In genomic region chr2:23452853-23453420, GRCh38 we compare ENCODE assay signal across 8 cellular contexts.
DNase-seq lines count a peak whose midpoint lies in the region; ATAC-seq and TF ChIP-seq lines count a peak whose summit lies in the region.

No MANE protein-coding gene starts in this region.

- no peaks in the 10 kb centered on the region for H3K9me3 Mint-ChIP-seq in activated naive CD8-positive, alpha-beta T cell (ENCODE audit: low read depth)

- TF ChIP-seq EP300 in sigmoid colon (IDR thresholded peaks at IDR 0.05) = peak in 1 of 4 donors; percentile 56

- intact Hi-C loops in sigmoid colon (cut with DNase I) = loop anchor here (5.0 kb wide), 1 partner anchor 66 kb away; the partner anchor contains the start of gene KLHL29

- POLR2A ChIA-PET in HEK293T (lab: Yijun Ruan, JAX) = no interaction called here

- H3K36me3 Mint-ChIP-seq in activated naive CD8-positive, alpha-beta T cell = no peaks in the 10 kb centered on the region

- H3K27ac ChIP-seq in HL-60 (replicated peaks) (peak overlapping the region; percentile 56), sigmoid colon (peak overlapping the region; percentile 57 to 77 (median 68))

- H3K27me3 Mint-ChIP-seq in activated naive CD8-positive, alpha-beta T cell = peaks cover 9% of the 10 kb centered on the region

- no peak for TF ChIP-seq POLR2A in sigmoid colon (IDR thresholded peaks at IDR 0.05)

- no peaks in the 10 kb centered on the region for H3K27me3 ChIP-seq in HL-60 (ENCODE audit: insufficient read depth, poor library complexity, severe bottlenecking)
- no peaks in the 10 kb centered on the region for H3K27me3 ChIP-seq in sigmoid colon

- H3K36me3 ChIP-seq in sigmoid colon = no peaks in the 10 kb centered on the region

- peaks cover 34% of the 10 kb centered on the region for H3K4me1 Mint-ChIP-seq in activated naive CD8-positive, alpha-beta T cell (ENCODE audit: low read depth)

- TF ChIP-seq CTCF in HL-60 (IDR thresholded peaks at IDR 0.05; ENCODE audit: insufficient read depth, low read length) (no peak), sigmoid colon (IDR thresholded peaks at IDR 0.05) (no peak)

- peak overlapping the region; percentile 66 for H3K4me3 Mint-ChIP-seq in activated naive CD8-positive, alpha-beta T cell

- H3K27ac Mint-ChIP-seq in activated naive CD8-positive, alpha-beta T cell = no peak overlapping the region

- DNase-seq in CD1c-positive myeloid dendritic cell (ENCODE audit: extremely low spot score) (peak; percentile 56), HL-60 (ENCODE audit: low read depth in 1 of 2, low spot score in 1 of 2) (peak; percentile 29 to 66), sigmoid colon (peak; percentile 80), NCI-H748 (lab: John Stamatoyannopoulos, UW; ENCODE audit: unreplicated experiment) (no peak), HEK293T (ENCODE audit: extremely low spot score) (no peak), occipital lobe (lab: John Stamatoyannopoulos, UW) (no peak)

- no peaks in the 10 kb centered on the region for H3K9me3 ChIP-seq in sigmoid colon

- CTCF ChIA-PET in HEK293T (lab: Yijun Ruan, JAX) = interaction anchor here (0.7 kb wide), 1 partner anchor 232 kb away, joined by 3 read pairs; no protein-coding TSS in a partner anchor

- WGBS in sigmoid colon, 2 donors = 22 to 33% methylated on average over 9 of the region's 9 CpGs

- H3K4me1 ChIP-seq in sigmoid colon = peaks cover 0 to 51% (median 41%) of the 10 kb centered on the region in 4 donors

- H3K4me3 ChIP-seq in HL-60 (replicated peaks; ENCODE audit: insufficient read depth, low read length) (no peak overlapping the region), sigmoid colon (no peak overlapping the region)

- ATAC-seq in GM19351 (IDR thresholded peaks at IDR 0.05; ENCODE audit: unreplicated experiment) = peak; percentile 39

TF ChIP-seq in HEK293T, 16 proteins besides CTCF, POLR2A, EP300 and RAD21:
- TF ChIP-seq FOXA1 (IDR thresholded peaks at IDR 0.05) (no peak), ARNT (IDR thresholded peaks at IDR 0.05) (no peak), CTBP1 (IDR thresholded peaks at IDR 0.05; ENCODE audit: borderline replicate concordance) (no peak), ELF4 (IDR thresholded peaks at IDR 0.05) (no peak), BHLHE40 (IDR thresholded peaks at IDR 0.05; ENCODE audit: borderline replicate concordance) (no peak), FOXM1 (IDR thresholded peaks at IDR 0.05; ENCODE audit: borderline replicate concordance) (no peak), PKNOX1 (IDR thresholded peaks at IDR 0.05) (no peak), FOXK2 (IDR thresholded peaks at IDR 0.05) (no peak), L3MBTL2 (conservative IDR thresholded peaks at IDR 0.05) (no peak), SUZ12 (IDR thresholded peaks at IDR 0.05) (no peak), NFRKB (IDR thresholded peaks at IDR 0.05) (no peak), ZNF384 (IDR thresholded peaks at IDR 0.05) (no peak), TARDBP (IDR thresholded peaks at IDR 0.05) (no peak), HDGF (IDR thresholded peaks at IDR 0.05; ENCODE audit: borderline replicate concordance) (no peak), SP1 (IDR thresholded peaks at IDR 0.05) (no peak)

Comparison
In these comparisons a context has a peak if more than half of its experiments do, and no peak if none do; other contexts are left out.
1. DNase-seq: peak in CD1c-positive myeloid dendritic cell (single experiment), HL-60 (2 of 2) and sigmoid colon (single experiment); none in NCI-H748 (single experiment), HEK293T (single experiment) and occipital lobe (single experiment).